ENCODE assay signal across 9 cellular contexts in genomic region chrX:129777218-129777768, GRCh38. TPM values are rescaled to one million over a fixed set of nuclear protein-coding genes. Genes with fewer than 3 reads are reported as not detected.
DNase-seq lines count a peak whose midpoint lies in the region; FAIRE-seq and TF ChIP-seq lines count a peak whose summit lies in the region.
"Had no signal": no experiment of that assay in that cellular context is flagged by ENCODE, and none has a peak within 500 bp of the region (broad histone marks: within the 10 kb centered on the region; RNA-seq: fewer than 3 reads in every experiment).

No MANE protein-coding gene starts in this region.

- H3K4me3 Mint-ChIP-seq in activated CD4-positive, alpha-beta memory T cell treated with anti-CD3 and anti-CD28 coated beads for 36 hours: peak overlapping the region; percentile 78

- no peak overlapping the region for H3K4me3 ChIP-seq in brain microvascular endothelial cell (ENCODE audit: low read depth, low read length)
- H3K4me3 ChIP-seq: SJSA1 had no signal

- H3K36me3 ChIP-seq in brain microvascular endothelial cell (replicated peaks): no peaks in the 10 kb centered on the region
- H3K36me3 ChIP-seq: SJSA1 had no signal

- peaks cover 26% of the 10 kb centered on the region for H3K36me3 Mint-ChIP-seq in activated CD4-positive, alpha-beta memory T cell treated with anti-CD3 and anti-CD28 coated beads for 36 hours

- H3K9me3 Mint-ChIP-seq in activated CD4-positive, alpha-beta memory T cell treated with anti-CD3 and anti-CD28 coated beads for 36 hours: no peaks in the 10 kb centered on the region

- H3K4me1 Mint-ChIP-seq in activated CD4-positive, alpha-beta memory T cell treated with anti-CD3 and anti-CD28 coated beads for 36 hours (ENCODE audit: low read depth): peaks cover 48% of the 10 kb centered on the region

- peak overlapping the region; percentile 97 for H3K27ac Mint-ChIP-seq in activated CD4-positive, alpha-beta memory T cell treated with anti-CD3 and anti-CD28 coated beads for 36 hours

- DNase-seq in GM19239 (ENCODE audit: insufficient read length, low spot score) (no peak), Kasumi-1 (lab: John Stamatoyannopoulos, UW) (peak; percentile 47 to 66), germinal center (ENCODE audit: low spot score) (peak; percentile 54), D341Med (ENCODE audit: low spot score) (no peak), HCEC 1CT (no peak), brain microvascular endothelial cell (no peak)
- DNase-seq in activated CD4-positive, alpha-beta memory T cell treated with anti-CD3 and anti-CD28 coated beads for 36 hours: peak; percentile 85
- peak; percentile 45 for DNase-seq in stimulated activated CD4-positive, alpha-beta T cell treated with anti-CD3 and anti-CD28 coated beads, Interleukin-2, amount 100 ng/mL, for 4 hours (ENCODE audit: low read depth)

- H3K27me3 Mint-ChIP-seq in activated CD4-positive, alpha-beta memory T cell treated with anti-CD3 and anti-CD28 coated beads for 36 hours: no peaks in the 10 kb centered on the region

- no peak overlapping the region for H3K27ac ChIP-seq in brain microvascular endothelial cell
- H3K27ac ChIP-seq: SJSA1 had no signal

- no peak for TF ChIP-seq CTCF in brain microvascular endothelial cell (IDR thresholded peaks at IDR 0.05; ENCODE audit: low read depth, low read length, missing control alignments)

- FAIRE-seq in GM19239 (lab: Jason Lieb, UNC): peak; percentile 100

- in situ Hi-C loops in brain microvascular endothelial cell (cut with HindIII; ENCODE audit: low pct_ligation_motif_present, low sequenced_read_pairs): no loop called here

- H3K27me3 ChIP-seq in brain microvascular endothelial cell (replicated peaks): no peaks in the 10 kb centered on the region
- H3K27me3 ChIP-seq: SJSA1 had no signal

- CTCF ChIA-PET in activated CD4-positive, alpha-beta memory T cell treated with anti-CD3 and anti-CD28 coated beads for 36 hours (lab: Charles Lee): interaction anchor here (1.6 kb wide), 1 partner anchor 18 kb away, joined by 5 read pairs; no protein-coding TSS in a partner anchor

- intact Hi-C loops in activated CD4-positive, alpha-beta memory T cell treated with anti-CD3 and anti-CD28 coated beads for 36 hours (cut with micrococcal nuclease): loop anchor here (5.0 kb wide), 1 partner anchor 205 kb away; the partner anchor contains the start of gene BCORL1

- POLR2A ChIA-PET in activated CD4-positive, alpha-beta memory T cell treated with anti-CD3 and anti-CD28 coated beads for 36 hours (lab: Charles Lee): interaction anchor here (0.6 to 1.7 kb wide), 6 partner anchors 8 to 41 kb away, joined by 3 to 6 read pairs (median 3); no protein-coding TSS in a partner anchor

RNA-seq across cellular contexts. Expression of gene SASH3, which starts 2.5 kb away (rescaled TPM):
- total RNA-seq in activated CD4-positive, alpha-beta memory T cell treated with anti-CD3 and anti-CD28 coated beads for 36 hours: 100 to 1,000 TPM; 126 to 133 TPM
- total RNA-seq: SJSA1 had no signal

RNA-seq across cellular contexts. Expression of gene XPNPEP2, which starts 38.5 kb away (rescaled TPM):
- total RNA-seq in activated CD4-positive, alpha-beta memory T cell treated with anti-CD3 and anti-CD28 coated beads for 36 hours: under 1 TPM; 0.80 to 0.93 TPM

Comparison
In these comparisons a context has a peak if more than half of its experiments do, and no peak if none do; other contexts are left out.
1. DNase-seq: peak in Kasumi-1 (2 of 2), activated CD4-positive, alpha-beta memory T cell treated with anti-CD3 and anti-CD28 coated beads for 36 hours (single experiment), germinal center (single experiment) and stimulated activated CD4-positive, alpha-beta T cell treated with anti-CD3 and anti-CD28 coated beads, Interleukin-2, amount 100 ng/mL, for 4 hours (single experiment); none in GM19239 (single experiment), D341Med (single experiment), HCEC 1CT (single experiment) and brain microvascular endothelial cell (single experiment).